In the genomic region with DNA sequence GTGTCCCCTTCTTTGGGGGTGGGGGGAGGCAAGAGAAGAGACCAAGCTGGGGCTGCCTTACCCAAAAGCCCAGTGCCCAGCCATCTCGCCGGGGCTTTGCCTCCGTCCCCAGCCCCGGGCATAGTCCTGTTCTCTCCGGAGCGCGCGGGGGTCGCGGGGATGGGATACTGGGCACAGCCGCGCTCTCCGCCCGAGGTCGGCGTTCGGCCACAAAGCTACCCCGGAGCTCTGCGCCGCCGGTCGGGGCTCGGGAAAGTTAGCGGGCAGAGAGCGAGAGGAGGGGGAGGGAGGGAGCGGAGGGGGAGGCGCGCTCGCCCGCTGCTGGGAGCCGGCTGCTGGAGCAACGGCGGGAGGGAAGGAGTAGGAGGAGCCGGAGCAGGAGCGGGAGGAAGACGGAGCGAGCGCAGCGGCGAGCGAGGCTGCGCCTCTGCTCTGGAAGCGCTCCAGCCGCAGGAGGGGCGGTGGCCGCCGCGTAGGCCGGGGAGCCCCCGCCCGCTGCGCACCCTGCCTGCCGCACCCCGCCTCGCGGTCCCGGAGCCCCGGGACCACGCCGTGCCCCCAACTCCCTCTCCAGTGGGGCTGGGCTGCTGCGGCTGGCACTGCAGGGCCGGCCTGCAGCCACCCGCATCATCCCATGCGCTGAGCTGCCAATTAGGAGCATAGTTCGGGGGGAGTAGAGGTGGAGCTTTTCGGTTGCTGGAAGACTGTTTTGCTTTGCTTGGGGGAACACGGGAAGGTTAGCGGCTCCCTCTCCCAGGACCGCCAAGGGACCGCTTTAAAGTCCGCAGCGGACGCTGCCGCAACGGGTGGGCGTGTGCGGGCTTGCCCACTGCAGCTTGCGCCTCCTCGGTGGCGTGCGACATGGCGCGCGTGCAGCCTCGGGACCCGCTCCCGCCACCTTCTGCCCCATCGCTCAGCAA, we compare ENCODE assay signal across 1 cellular context.
TF ChIP-seq lines count a peak whose summit lies in the region.

Gene SCN4B (minus strand): TSS at position 272 of the 920 bp plus-strand sequence. CDS start 150 bp downstream, at position 122.

TF ChIP-seq in GM23338, 12 proteins besides CTCF, POLR2A, EP300 and RAD21 (continued from another document):
- TF ChIP-seq ZNF462 (CRISPR knock-in tag; IDR thresholded peaks at IDR 0.05) = no peak
- no peak for TF ChIP-seq STAT1 (IDR thresholded peaks at IDR 0.05; ENCODE audit: unreplicated experiment)
- no peak for TF ChIP-seq ZNF114 (CRISPR knock-in tag; IDR thresholded peaks at IDR 0.05)
- TF ChIP-seq EZH2phosphoT487 (IDR thresholded peaks at IDR 0.05; ENCODE audit: unreplicated experiment) = no peak
TF ChIP-seq in GM23338: peak in this region for 2.
